ENCODE assay signal across 1 cellular context in the genomic region with DNA sequence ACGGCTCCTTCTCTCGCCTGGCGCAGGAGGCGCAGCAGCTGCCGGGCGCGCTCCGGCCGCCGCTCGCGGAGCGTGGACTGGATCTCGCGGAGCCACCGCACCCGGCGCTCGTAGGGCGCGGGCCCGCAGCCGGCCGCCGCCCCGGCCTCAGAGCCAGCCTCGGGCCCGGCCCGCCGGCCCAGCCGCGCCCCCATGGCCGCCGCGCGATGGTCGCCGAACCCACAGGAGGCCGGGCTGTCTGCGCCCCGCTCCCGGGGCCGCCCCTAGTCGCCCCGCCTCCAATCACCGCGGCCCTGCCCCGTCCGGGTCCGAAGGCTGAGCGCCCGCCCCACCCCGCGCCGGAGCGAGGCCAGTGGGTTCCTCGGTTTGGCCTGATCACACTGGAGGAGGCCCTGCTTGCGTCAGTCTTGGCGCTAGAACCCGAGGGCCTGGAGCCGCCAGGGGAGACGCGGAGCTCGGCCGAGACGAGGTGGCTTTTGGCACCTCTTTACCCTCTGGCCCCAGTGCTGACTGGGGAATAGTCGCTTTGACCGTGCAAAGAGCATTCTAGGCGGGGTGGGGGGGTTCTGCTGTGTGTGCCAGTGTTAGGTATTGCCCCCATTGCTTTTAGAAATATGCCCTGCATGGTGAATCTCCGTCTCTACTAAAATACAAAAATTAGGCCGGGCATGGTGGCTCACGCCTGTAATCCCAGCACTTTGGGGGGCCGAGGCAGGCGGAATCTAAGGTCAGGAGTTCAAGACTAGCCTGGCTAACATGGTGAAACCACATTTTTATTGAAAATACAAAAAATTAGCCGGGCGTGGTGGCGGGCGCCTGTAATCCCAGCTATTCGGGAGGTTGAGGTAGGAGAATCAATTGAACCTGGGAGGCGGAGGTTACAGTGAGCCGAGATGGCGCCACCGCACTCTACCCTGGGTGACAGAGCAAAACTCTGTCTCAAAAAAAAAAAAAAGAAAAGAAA.
TF ChIP-seq lines count a peak whose summit lies in the region.

A gene with protein sequence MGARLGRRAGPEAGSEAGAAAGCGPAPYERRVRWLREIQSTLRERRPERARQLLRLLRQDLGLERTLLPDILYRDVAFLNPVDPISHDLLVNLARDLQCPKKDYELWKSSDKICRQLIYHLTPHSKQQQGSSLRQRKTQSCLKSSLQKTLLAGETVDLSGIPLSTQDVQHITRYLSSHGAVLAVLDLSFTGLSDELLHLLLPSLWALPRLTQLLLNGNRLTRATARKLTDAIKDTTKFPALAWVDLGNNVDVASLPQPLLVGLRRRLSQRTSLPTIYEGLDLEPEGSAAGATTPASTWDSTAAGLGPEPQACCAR (minus strand): TSS at position 228 of the 964 bp plus-strand sequence. CDS start 34 bp downstream, at position 194.

TF ChIP-seq in WTC11, 78 proteins besides CTCF, POLR2A, EP300 and RAD21 (continued from another document):
- TF ChIP-seq AFF4 (CRISPR knock-in tag; IDR thresholded peaks at IDR 0.05; ENCODE audit: borderline replicate concordance) (0 out of 2 replicates have a peak, but pooled peaks have one; percentile 27), SP1 (CRISPR knock-in tag; conservative IDR thresholded peaks at IDR 0.05) (peak; percentile 55; the same call in 1 of the 2 replicates), ZNF219 (CRISPR knock-in tag; IDR thresholded peaks at IDR 0.05; ENCODE audit: borderline replicate concordance) (peak; percentile 13; the same call in 1 of the 2 replicates), TP53 (CRISPR knock-in tag; IDR thresholded peaks at IDR 0.05) (peak; percentile 31; the same call in 1 of the 2 replicates)
- TF ChIP-seq, protein P1, sequence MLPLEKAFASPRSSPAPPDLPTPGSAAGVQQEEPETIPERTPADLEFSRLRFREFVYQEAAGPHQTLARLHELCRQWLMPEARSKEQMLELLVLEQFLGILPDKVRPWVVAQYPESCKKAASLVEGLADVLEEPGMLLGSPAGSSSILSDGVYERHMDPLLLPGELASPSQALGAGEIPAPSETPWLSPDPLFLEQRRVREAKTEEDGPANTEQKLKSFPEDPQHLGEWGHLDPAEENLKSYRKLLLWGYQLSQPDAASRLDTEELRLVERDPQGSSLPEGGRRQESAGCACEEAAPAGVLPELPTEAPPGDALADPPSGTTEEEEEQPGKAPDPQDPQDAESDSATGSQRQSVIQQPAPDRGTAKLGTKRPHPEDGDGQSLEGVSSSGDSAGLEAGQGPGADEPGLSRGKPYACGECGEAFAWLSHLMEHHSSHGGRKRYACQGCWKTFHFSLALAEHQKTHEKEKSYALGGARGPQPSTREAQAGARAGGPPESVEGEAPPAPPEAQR (CRISPR knock-in tag; IDR thresholded peaks at IDR 0.05) = no peak
- TF ChIP-seq, protein P2, sequence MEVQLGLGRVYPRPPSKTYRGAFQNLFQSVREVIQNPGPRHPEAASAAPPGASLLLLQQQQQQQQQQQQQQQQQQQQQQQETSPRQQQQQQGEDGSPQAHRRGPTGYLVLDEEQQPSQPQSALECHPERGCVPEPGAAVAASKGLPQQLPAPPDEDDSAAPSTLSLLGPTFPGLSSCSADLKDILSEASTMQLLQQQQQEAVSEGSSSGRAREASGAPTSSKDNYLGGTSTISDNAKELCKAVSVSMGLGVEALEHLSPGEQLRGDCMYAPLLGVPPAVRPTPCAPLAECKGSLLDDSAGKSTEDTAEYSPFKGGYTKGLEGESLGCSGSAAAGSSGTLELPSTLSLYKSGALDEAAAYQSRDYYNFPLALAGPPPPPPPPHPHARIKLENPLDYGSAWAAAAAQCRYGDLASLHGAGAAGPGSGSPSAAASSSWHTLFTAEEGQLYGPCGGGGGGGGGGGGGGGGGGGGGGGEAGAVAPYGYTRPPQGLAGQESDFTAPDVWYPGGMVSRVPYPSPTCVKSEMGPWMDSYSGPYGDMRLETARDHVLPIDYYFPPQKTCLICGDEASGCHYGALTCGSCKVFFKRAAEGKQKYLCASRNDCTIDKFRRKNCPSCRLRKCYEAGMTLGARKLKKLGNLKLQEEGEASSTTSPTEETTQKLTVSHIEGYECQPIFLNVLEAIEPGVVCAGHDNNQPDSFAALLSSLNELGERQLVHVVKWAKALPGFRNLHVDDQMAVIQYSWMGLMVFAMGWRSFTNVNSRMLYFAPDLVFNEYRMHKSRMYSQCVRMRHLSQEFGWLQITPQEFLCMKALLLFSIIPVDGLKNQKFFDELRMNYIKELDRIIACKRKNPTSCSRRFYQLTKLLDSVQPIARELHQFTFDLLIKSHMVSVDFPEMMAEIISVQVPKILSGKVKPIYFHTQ (CRISPR knock-in tag; IDR thresholded peaks at IDR 0.05) = no peak
- TF ChIP-seq, protein P3, sequence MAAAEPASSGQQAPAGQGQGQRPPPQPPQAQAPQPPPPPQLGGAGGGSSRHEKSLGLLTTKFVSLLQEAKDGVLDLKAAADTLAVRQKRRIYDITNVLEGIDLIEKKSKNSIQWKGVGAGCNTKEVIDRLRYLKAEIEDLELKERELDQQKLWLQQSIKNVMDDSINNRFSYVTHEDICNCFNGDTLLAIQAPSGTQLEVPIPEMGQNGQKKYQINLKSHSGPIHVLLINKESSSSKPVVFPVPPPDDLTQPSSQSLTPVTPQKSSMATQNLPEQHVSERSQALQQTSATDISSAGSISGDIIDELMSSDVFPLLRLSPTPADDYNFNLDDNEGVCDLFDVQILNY (CRISPR knock-in tag; IDR thresholded peaks at IDR 0.05) = peak; percentile 57; the same call in 1 of the 2 replicates
TF ChIP-seq in WTC11: peak in this region for 8.
